Comparison of ENCODE assay signal across 1 cellular context in genomic region chr18:11512096-11513030, GRCh38.
TF ChIP-seq lines count a peak whose summit lies in the region.

No MANE protein-coding gene starts in this region.

TF ChIP-seq in HCT116, 20 proteins besides CTCF, POLR2A, EP300 and RAD21 (continued from another document):
- TF ChIP-seq ZBTB33 (IDR thresholded peaks at IDR 0.05; ENCODE audit: extremely low read depth, insufficient replicate concordance, low read length) (no peak), JUND (IDR thresholded peaks at IDR 0.05) (no peak)
- TF ChIP-seq, protein P1, sequence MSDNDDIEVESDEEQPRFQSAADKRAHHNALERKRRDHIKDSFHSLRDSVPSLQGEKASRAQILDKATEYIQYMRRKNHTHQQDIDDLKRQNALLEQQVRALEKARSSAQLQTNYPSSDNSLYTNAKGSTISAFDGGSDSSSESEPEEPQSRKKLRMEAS (IDR thresholded peaks at IDR 0.05) = no peak
